In the genomic region with DNA sequence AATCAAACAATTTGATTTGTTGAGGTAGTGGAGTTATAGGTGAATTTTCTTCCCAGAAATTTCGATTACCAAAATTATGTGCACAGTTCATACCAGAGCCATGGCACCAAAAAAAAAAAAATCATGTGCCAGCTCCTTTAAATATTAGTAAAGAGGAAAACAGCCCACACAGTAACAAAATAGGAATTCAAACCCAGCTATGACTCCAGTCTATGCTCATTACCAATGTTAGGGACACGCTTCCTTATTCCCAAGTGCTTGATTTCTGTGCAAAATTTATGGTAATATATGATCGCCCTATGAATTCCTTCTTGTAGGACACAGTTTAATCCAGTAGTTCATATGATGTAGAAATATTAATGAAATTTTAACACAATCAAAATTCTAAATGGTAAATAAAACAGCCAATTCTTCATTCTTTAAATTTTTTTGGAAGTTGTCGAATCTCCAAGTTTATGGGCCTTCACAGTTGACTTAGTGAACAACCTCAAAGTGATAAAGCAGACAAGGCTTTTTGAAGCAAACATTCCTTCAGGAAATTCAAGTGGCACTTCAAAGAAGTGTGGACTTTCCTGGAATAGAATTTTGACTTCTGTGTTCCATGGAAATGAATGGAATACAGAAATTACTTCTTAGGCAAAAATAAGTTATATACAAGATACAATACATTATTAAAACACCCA, we compare ENCODE assay signal across 2 cellular contexts.
TF ChIP-seq lines count a peak whose summit lies in the region.

No MANE protein-coding gene starts in this region.

TF ChIP-seq in SK-N-SH, 30 proteins besides CTCF, POLR2A, EP300 and RAD21 (continued from another document):
- TF ChIP-seq, protein P1, sequence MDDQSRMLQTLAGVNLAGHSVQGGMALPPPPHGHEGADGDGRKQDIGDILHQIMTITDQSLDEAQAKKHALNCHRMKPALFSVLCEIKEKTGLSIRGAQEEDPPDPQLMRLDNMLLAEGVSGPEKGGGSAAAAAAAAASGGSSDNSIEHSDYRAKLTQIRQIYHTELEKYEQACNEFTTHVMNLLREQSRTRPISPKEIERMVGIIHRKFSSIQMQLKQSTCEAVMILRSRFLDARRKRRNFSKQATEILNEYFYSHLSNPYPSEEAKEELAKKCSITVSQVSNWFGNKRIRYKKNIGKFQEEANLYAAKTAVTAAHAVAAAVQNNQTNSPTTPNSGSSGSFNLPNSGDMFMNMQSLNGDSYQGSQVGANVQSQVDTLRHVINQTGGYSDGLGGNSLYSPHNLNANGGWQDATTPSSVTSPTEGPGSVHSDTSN (IDR thresholded peaks at IDR 0.05): no peak
- TF ChIP-seq CHD2 (IDR thresholded peaks at IDR 0.05; ENCODE audit: low read length, partially characterized antibody) (no peak), EZH2phosphoT487 (IDR thresholded peaks at IDR 0.05; ENCODE audit: borderline replicate concordance, low read depth) (no peak)

TF ChIP-seq in SK-N-SH treated with all-trans-retinoic acid at 6 μM for 48 hours, 23 proteins besides CTCF, POLR2A, EP300 and RAD21 (continued from another document):
- TF ChIP-seq PPARA (CRISPR knock-in tag; IDR thresholded peaks at IDR 0.05; ENCODE audit: borderline replicate concordance) (no peak), CSDC2 (CRISPR knock-in tag; IDR thresholded peaks at IDR 0.05) (no peak), BACH2 (CRISPR knock-in tag; IDR thresholded peaks at IDR 0.05; ENCODE audit: borderline replicate concordance) (no peak), SNAI2 (CRISPR knock-in tag; IDR thresholded peaks at IDR 0.05) (no peak), TOX (CRISPR knock-in tag; IDR thresholded peaks at IDR 0.05; ENCODE audit: borderline replicate concordance) (no peak), ARNTL (CRISPR knock-in tag; IDR thresholded peaks at IDR 0.05; ENCODE audit: borderline replicate concordance, low read depth) (no peak)
- TF ChIP-seq, protein P2, sequence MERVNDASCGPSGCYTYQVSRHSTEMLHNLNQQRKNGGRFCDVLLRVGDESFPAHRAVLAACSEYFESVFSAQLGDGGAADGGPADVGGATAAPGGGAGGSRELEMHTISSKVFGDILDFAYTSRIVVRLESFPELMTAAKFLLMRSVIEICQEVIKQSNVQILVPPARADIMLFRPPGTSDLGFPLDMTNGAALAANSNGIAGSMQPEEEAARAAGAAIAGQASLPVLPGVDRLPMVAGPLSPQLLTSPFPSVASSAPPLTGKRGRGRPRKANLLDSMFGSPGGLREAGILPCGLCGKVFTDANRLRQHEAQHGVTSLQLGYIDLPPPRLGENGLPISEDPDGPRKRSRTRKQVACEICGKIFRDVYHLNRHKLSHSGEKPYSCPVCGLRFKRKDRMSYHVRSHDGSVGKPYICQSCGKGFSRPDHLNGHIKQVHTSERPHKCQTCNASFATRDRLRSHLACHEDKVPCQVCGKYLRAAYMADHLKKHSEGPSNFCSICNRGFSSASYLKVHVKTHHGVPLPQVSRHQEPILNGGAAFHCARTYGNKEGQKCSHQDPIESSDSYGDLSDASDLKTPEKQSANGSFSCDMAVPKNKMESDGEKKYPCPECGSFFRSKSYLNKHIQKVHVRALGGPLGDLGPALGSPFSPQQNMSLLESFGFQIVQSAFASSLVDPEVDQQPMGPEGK (CRISPR knock-in tag; IDR thresholded peaks at IDR 0.05; ENCODE audit: borderline replicate concordance): no peak
- TF ChIP-seq, protein P3, sequence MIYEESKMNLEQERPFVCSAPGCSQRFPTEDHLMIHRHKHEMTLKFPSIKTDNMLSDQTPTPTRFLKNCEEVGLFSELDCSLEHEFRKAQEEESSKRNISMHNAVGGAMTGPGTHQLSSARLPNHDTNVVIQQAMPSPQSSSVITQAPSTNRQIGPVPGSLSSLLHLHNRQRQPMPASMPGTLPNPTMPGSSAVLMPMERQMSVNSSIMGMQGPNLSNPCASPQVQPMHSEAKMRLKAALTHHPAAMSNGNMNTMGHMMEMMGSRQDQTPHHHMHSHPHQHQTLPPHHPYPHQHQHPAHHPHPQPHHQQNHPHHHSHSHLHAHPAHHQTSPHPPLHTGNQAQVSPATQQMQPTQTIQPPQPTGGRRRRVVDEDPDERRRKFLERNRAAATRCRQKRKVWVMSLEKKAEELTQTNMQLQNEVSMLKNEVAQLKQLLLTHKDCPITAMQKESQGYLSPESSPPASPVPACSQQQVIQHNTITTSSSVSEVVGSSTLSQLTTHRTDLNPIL (CRISPR knock-in tag; IDR thresholded peaks at IDR 0.05; ENCODE audit: low read depth): no peak
- TF ChIP-seq, protein P4, sequence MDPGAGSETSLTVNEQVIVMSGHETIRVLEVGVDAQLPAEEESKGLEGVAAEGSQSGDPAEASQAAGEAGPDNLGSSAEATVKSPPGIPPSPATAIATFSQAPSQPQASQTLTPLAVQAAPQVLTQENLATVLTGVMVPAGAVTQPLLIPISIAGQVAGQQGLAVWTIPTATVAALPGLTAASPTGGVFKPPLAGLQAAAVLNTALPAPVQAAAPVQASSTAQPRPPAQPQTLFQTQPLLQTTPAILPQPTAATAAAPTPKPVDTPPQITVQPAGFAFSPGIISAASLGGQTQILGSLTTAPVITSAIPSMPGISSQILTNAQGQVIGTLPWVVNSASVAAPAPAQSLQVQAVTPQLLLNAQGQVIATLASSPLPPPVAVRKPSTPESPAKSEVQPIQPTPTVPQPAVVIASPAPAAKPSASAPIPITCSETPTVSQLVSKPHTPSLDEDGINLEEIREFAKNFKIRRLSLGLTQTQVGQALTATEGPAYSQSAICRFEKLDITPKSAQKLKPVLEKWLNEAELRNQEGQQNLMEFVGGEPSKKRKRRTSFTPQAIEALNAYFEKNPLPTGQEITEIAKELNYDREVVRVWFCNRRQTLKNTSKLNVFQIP (CRISPR knock-in tag; IDR thresholded peaks at IDR 0.05; ENCODE audit: borderline replicate concordance, low read depth): no peak
